ENCODE assay signal across 25 cellular contexts in the genomic region with DNA sequence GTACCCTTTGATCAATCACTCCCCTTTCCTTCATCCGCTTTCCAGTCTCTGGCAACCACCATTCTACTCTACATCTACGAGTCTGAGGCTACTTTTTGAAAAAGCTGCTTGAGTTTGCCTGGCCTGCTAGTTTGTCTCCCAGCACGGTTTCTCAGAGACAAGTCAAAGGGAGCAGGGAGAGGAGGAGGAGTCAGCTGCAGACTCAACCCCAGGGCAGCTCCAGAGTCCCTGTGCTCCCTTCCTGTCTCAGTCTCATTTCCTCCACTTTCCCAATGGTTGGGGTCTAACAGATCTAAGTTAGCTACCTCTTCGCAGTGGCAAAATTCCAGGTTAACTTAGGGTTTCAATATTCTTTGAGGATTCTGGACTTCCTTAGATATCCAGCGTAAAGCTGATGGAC.
"Had no signal": no experiment of that assay in that cellular context is flagged by ENCODE, and none has a peak within 500 bp of the region (broad histone marks: within the 10 kb centered on the region; RNA-seq: fewer than 3 reads in every experiment).

No MANE protein-coding gene starts in this region.

- H3K9me3 ChIP-seq: breast epithelium, SJCRH30 had no signal

- FAIRE-seq: TTC549 had no signal

- DNase-seq: activated CD4-positive, alpha-beta T cell treated with anti-CD3 and anti-CD28 coated beads for 36 hours; activated CD4-positive, alpha-beta T cell treated with anti-CD3 and anti-CD28 coated beads, Interleukin-2, amount 50 U/mL, for 1 hour; activated CD4-positive, CD25-positive, alpha-beta regulatory T cell; activated CD8-positive, alpha-beta memory T cell treated with anti-CD3 and anti-CD28 coated beads, Interleukin-2, amount 50 U/mL, for 4 hours; activated CD8-positive, alpha-beta T cell treated with anti-CD3 and anti-CD28 coated beads for 36 hours; activated naive CD4-positive, alpha-beta T cell; aorta; caudate nucleus; NCI-H1092; NCI-H1417 treated with DMSO at 0.1 percent for 48 hours; NCI-H1694; NCI-H2029 treated with DMSO at 0.1 percent for 48 hours; NCI-H345; NCI-H510A; NCI-H526 treated with DMSO at 0.1 percent for 48 hours; NCI-H82; OCI-M1; Right ventricle myocardium superior; SJCRH30 had no signal

- H3K9ac ChIP-seq: KMS-11 had no signal

- H3K9me3 Mint-ChIP-seq: activated CD8-positive, alpha-beta T cell treated with anti-CD3 and anti-CD28 coated beads for 36 hours; activated naive CD4-positive, alpha-beta T cell treated with anti-CD3 and anti-CD28 coated beads, Interleukin-2, amount 50 U/mL, for 24 hours; T-helper 1 cell treated with Interleukin-12 subunit alpha and Interleukin-12 subunit beta and Interleukin-4 antibody, amounts not matched to agents 30 μg/mL and 1 μg/mL, for 36 hours had no signal

- H3K4me3 Mint-ChIP-seq: activated CD4-positive, alpha-beta T cell treated with anti-CD3 and anti-CD28 coated beads for 36 hours; activated CD8-positive, alpha-beta T cell treated with anti-CD3 and anti-CD28 coated beads for 36 hours; activated naive CD4-positive, alpha-beta T cell treated with anti-CD3 and anti-CD28 coated beads, Interleukin-2, amount 50 U/mL, for 24 hours; T-helper 1 cell treated with Interleukin-12 subunit alpha and Interleukin-12 subunit beta and Interleukin-4 antibody, amounts not matched to agents 30 μg/mL and 1 μg/mL, for 36 hours had no signal

- H3K27ac ChIP-seq: breast epithelium, KMS-11, RWPE1, SJCRH30 had no signal

- H3K27me3 ChIP-seq: breast epithelium, SJCRH30 had no signal

- H3K4me2 ChIP-seq: KMS-11 had no signal

- H3K4me1 ChIP-seq: breast epithelium, SJCRH30 had no signal

- H3K36me3 ChIP-seq: breast epithelium, SJCRH30 had no signal

- H3K36me3 Mint-ChIP-seq: activated naive CD4-positive, alpha-beta T cell treated with anti-CD3 and anti-CD28 coated beads, Interleukin-2, amount 50 U/mL, for 24 hours had no signal

- H3K27ac Mint-ChIP-seq: activated CD4-positive, alpha-beta T cell treated with anti-CD3 and anti-CD28 coated beads for 36 hours; activated CD8-positive, alpha-beta T cell treated with anti-CD3 and anti-CD28 coated beads for 36 hours; activated naive CD4-positive, alpha-beta T cell treated with anti-CD3 and anti-CD28 coated beads, Interleukin-2, amount 50 U/mL, for 24 hours; T-helper 1 cell treated with Interleukin-12 subunit alpha and Interleukin-12 subunit beta and Interleukin-4 antibody, amounts not matched to agents 30 μg/mL and 1 μg/mL, for 36 hours had no signal

- H3K4me3 ChIP-seq: breast epithelium, SJCRH30 had no signal
